Comparison of ENCODE assay signal across 1 cellular context in genomic region chr18:62663731-62664336, GRCh38.
TF ChIP-seq lines count a peak whose summit lies in the region.

No MANE protein-coding gene starts in this region.

TF ChIP-seq in K562, 482 proteins besides CTCF, POLR2A, EP300 and RAD21 (continued from another document and continues in another):
- TF ChIP-seq TFE3 (CRISPR knock-in tag; IDR thresholded peaks at IDR 0.05) (no peak), GABPB1 (CRISPR knock-in tag; IDR thresholded peaks at IDR 0.05) (no peak), HINFP (tag; conservative IDR thresholded peaks at IDR 0.05; ENCODE audit: low read depth) (no peak), ZNF507 (tag; conservative IDR thresholded peaks at IDR 0.05) (no peak), SRSF1 (IDR thresholded peaks at IDR 0.05; ENCODE audit: low read depth, low read length) (no peak), ZNF23 (CRISPR knock-in tag; IDR thresholded peaks at IDR 0.05) (no peak), POLR2H (tag; IDR thresholded peaks at IDR 0.05; ENCODE audit: low read depth) (no peak), STAG1 (CRISPR knock-in tag; IDR thresholded peaks at IDR 0.05; ENCODE audit: borderline replicate concordance) (no peak), NFXL1 (CRISPR knock-in tag; IDR thresholded peaks at IDR 0.05) (no peak), THRB (CRISPR knock-in tag; conservative IDR thresholded peaks at IDR 0.05) (no peak), HDAC8 (tag; IDR thresholded peaks at IDR 0.05) (no peak), TARDBP (IDR thresholded peaks at IDR 0.05) (no peak), MLLT1 (IDR thresholded peaks at IDR 0.05) (no peak), POLR2AphosphoS2 (IDR thresholded peaks at IDR 0.05; ENCODE audit: low read length) (no peak), SREBF1 (IDR thresholded peaks at IDR 0.05; ENCODE audit: borderline replicate concordance, low read depth, low read length) (no peak), ZBTB26 (CRISPR knock-in tag; IDR thresholded peaks at IDR 0.05) (no peak), ZNF277 (CRISPR knock-in tag; IDR thresholded peaks at IDR 0.05; ENCODE audit: borderline replicate concordance) (no peak), THRA (IDR thresholded peaks at IDR 0.05) (no peak), ZNF24 (IDR thresholded peaks at IDR 0.05) (no peak), MTA3 (IDR thresholded peaks at IDR 0.05; ENCODE audit: borderline replicate concordance) (no peak), SP2 (IDR thresholded peaks at IDR 0.05; ENCODE audit: extremely low read depth, low read depth, low read length, poor library complexity, severe bottlenecking) (no peak), FOXK1 (CRISPR knock-in tag; IDR thresholded peaks at IDR 0.05; ENCODE audit: borderline replicate concordance) (no peak), ZNF347 (CRISPR knock-in tag; IDR thresholded peaks at IDR 0.05; ENCODE audit: low read depth) (no peak), ELF2 (CRISPR knock-in tag; IDR thresholded peaks at IDR 0.05) (no peak), E2F3 (CRISPR knock-in tag; IDR thresholded peaks at IDR 0.05) (no peak), ESRRA (IDR thresholded peaks at IDR 0.05; ENCODE audit: borderline replicate concordance, low read depth) (peak; percentile 89), CREB5 (CRISPR knock-in tag; IDR thresholded peaks at IDR 0.05) (no peak), PML (IDR thresholded peaks at IDR 0.05; ENCODE audit: low read length) (peak; percentile 61; the same call in 1 of the 2 replicates), BHLHE40 (IDR thresholded peaks at IDR 0.05; ENCODE audit: low read length) (no peak), ZNF717 (CRISPR knock-in tag; IDR thresholded peaks at IDR 0.05) (no peak), TCFL5 (CRISPR knock-in tag; conservative IDR thresholded peaks at IDR 0.05) (no peak), ZNF75A (CRISPR knock-in tag; IDR thresholded peaks at IDR 0.05) (no peak), KLF1 (tag; IDR thresholded peaks at IDR 0.05) (no peak), JUND (IDR thresholded peaks at IDR 0.05; ENCODE audit: borderline replicate concordance, low read depth, low read length) (peak; percentile 98), JUND (tag; IDR thresholded peaks at IDR 0.05; ENCODE audit: borderline replicate concordance, low read depth, low read length) (peak; percentile 95; the same call in 2 of the 3 replicates), MTF1 (CRISPR knock-in tag; IDR thresholded peaks at IDR 0.05; ENCODE audit: borderline replicate concordance) (no peak), THRAP3 (IDR thresholded peaks at IDR 0.05; ENCODE audit: borderline replicate concordance) (no peak), ZNF57 (CRISPR knock-in tag; IDR thresholded peaks at IDR 0.05) (no peak), ZKSCAN3 (CRISPR knock-in tag; IDR thresholded peaks at IDR 0.05) (no peak), HCFC1 (IDR thresholded peaks at IDR 0.05; ENCODE audit: low read depth, low read length) (no peak), RB1 (IDR thresholded peaks at IDR 0.05; ENCODE audit: low read depth) (no peak), DEAF1 (CRISPR knock-in tag; IDR thresholded peaks at IDR 0.05) (no peak), GTF3C2 (IDR thresholded peaks at IDR 0.05; ENCODE audit: borderline replicate concordance, extremely low read depth, insufficient read length) (no peak), MXI1 (IDR thresholded peaks at IDR 0.05; ENCODE audit: low read depth, low read length) (no peak), SMAD3 (CRISPR knock-in tag; conservative IDR thresholded peaks at IDR 0.05) (no peak), ARID3B (CRISPR knock-in tag; IDR thresholded peaks at IDR 0.05; ENCODE audit: borderline replicate concordance) (no peak), FOXM1 (IDR thresholded peaks at IDR 0.05; ENCODE audit: low read depth) (peak; percentile 56), FOXM1 (CRISPR knock-in tag; IDR thresholded peaks at IDR 0.05; ENCODE audit: low read depth) (no peak), POLR2G (IDR thresholded peaks at IDR 0.05; ENCODE audit: low read depth, low read length) (no peak), EP400 (IDR thresholded peaks at IDR 0.05) (peak; percentile 35; the same call in 1 of the 2 replicates), DMBX1 (CRISPR knock-in tag; IDR thresholded peaks at IDR 0.05; ENCODE audit: borderline replicate concordance) (peak; percentile 48; the same call in 1 of the 2 replicates), PHF20 (IDR thresholded peaks at IDR 0.05; ENCODE audit: partially characterized antibody) (no peak)
